21 cellular contexts compared by ENCODE assay signal in genomic region chr10:60350400-60350799, GRCh38. TPM values are rescaled to one million over a fixed set of nuclear protein-coding genes. Genes with fewer than 3 reads are reported as not detected.
A peak's percentile ranks its signal among the peaks of the same experiment; 100 is the strongest.
DNase-seq lines count a peak whose midpoint lies in the region; TF ChIP-seq lines count a peak whose summit lies in the region.
"Had no signal": no experiment of that assay in that cellular context is flagged by ENCODE, and none has a peak within 500 bp of the region (broad histone marks: within the 10 kb centered on the region; RNA-seq: fewer than 3 reads in every experiment).

No MANE protein-coding gene starts in this region.

- H3K4me1 Mint-ChIP-seq in nephron (peaks cover 36% of the 10 kb centered on the region), chondrocyte (ENCODE audit: low read depth) (peaks cover 41% of the 10 kb centered on the region)

- TF ChIP-seq CTCF in DOHH2 (IDR thresholded peaks at IDR 0.05; ENCODE audit: low read depth, low read length, poor library complexity, severe bottlenecking) = no peak
- TF ChIP-seq CTCF in OCI-LY1 (IDR thresholded peaks at IDR 0.05; ENCODE audit: low read length) = no peak
- no peak for TF ChIP-seq CTCF in choroid plexus epithelial cell (conservative IDR thresholded peaks at IDR 0.05; ENCODE audit: low read depth, low read length)
- no peak for TF ChIP-seq CTCF in nephron (IDR thresholded peaks at IDR 0.05; ENCODE audit: unreplicated experiment in 3 of 3)
- TF ChIP-seq CTCF in GM10248 (IDR thresholded peaks at IDR 0.05; ENCODE audit: control extremely low read depth, extremely low read depth, low read depth, missing control alignments) = no peak
- no peak for TF ChIP-seq CTCF in chondrocyte (IDR thresholded peaks at IDR 0.05)

- no peaks in the 10 kb centered on the region for H3K9me3 Mint-ChIP-seq in nephron
- H3K9me3 Mint-ChIP-seq in chondrocyte (ENCODE audit: low read depth) = no peaks in the 10 kb centered on the region
- H3K9me3 Mint-ChIP-seq: activated T-helper 2 cell treated with anti-CD3 and anti-CD28 coated beads, Interferon-gamma antibody, Interleukin-2, Interleukin-4, amounts not matched to agents 10 μg/mL and 5 μg/mL and 100 μg/mL, durations not matched to agents 14 hours and 24 hours and 36 hours; stimulated activated naive CD8-positive, alpha-beta T cell treated with anti-CD3 and anti-CD28 coated beads, Interleukin-15, amount 100 ng/mL, for 72 hours; T-cell had no signal

- H3K4me1 ChIP-seq in DOHH2 (ENCODE audit: control insufficient read depth, low read length) (peaks cover 100% of the 10 kb centered on the region), OCI-LY1 (ENCODE audit: insufficient read depth, low read length, severe bottlenecking) (peaks cover 100% of the 10 kb centered on the region)

- DNase-seq in choroid plexus epithelial cell (ENCODE audit: low read depth) (peak; percentile 69), GM10248 (ENCODE audit: extremely low spot score) (no peak), chondrocyte (ENCODE audit: low spot score) (no peak), NCI-H2107 (lab: John Stamatoyannopoulos, UW) (no peak)
- DNase-seq in activated CD4-positive, alpha-beta T cell treated with anti-CD3 and anti-CD28 coated beads, Interleukin-2, amount 50 U/mL, for 1 hour = no peak
- DNase-seq: activated CD8-positive, alpha-beta memory T cell treated with anti-CD3 and anti-CD28 coated beads for 24 hours; amniotic stem cell; cortex of kidney; erythroblast; Kasumi-1; kidney; posterior cingulate gyrus; stimulated activated CD4-positive, alpha-beta T cell treated with anti-CD3 and anti-CD28 coated beads, Interleukin-12 subunit alpha, Interleukin-12 subunit beta, amount 100 ng/mL, for 4 hours; stimulated activated naive CD8-positive, alpha-beta T cell treated with anti-CD3 and anti-CD28 coated beads, Interleukin-15, amount 100 ng/mL, for 72 hours; T-cell had no signal

- H3F3A ChIP-seq in DOHH2 (ENCODE audit: control insufficient read depth, insufficient read depth) (peaks cover 47% of the 10 kb centered on the region), OCI-LY1 (ENCODE audit: insufficient read depth, low read length) (no peaks in the 10 kb centered on the region)

- CTCF ChIA-PET in GM10248 (lab: Yijun Ruan, JAX) = interaction anchor here (0.7 kb wide), 1 partner anchor 15 kb away, joined by 3 read pairs; no protein-coding TSS in a partner anchor

- H4K20me1 ChIP-seq in DOHH2 (ENCODE audit: control insufficient read depth, insufficient read depth, low read depth, low read length) (no peaks in the 10 kb centered on the region), OCI-LY1 (ENCODE audit: insufficient read depth, low read length) (no peaks in the 10 kb centered on the region)

- H3K27me3 ChIP-seq in DOHH2 (ENCODE audit: control insufficient read depth, low read length) = no peaks in the 10 kb centered on the region
- no peaks in the 10 kb centered on the region for H3K27me3 ChIP-seq in OCI-LY1 (ENCODE audit: insufficient read depth, low read length)

- H3K9me3 ChIP-seq in DOHH2 (ENCODE audit: control insufficient read depth, insufficient read depth, low read length) (no peaks in the 10 kb centered on the region), OCI-LY1 (ENCODE audit: low read length) (no peaks in the 10 kb centered on the region)

- POLR2A ChIA-PET in GM10248 (lab: Yijun Ruan, JAX) = no interaction called here

- peak overlapping the region; percentile 62; the same call in 1 of the 2 replicates for H3K9ac ChIP-seq in OCI-LY1 (ENCODE audit: low read length)

- H3K9me2 ChIP-seq in DOHH2 (replicated peaks; ENCODE audit: control insufficient read depth, low read length) = no peaks in the 10 kb centered on the region
- no peaks in the 10 kb centered on the region for H3K9me2 ChIP-seq in OCI-LY1 (ENCODE audit: low read depth, low read length)

- H3K4me2 ChIP-seq in DOHH2 (ENCODE audit: low read length) = peak overlapping the region; percentile 78
- peak overlapping the region; percentile 49 for H3K4me2 ChIP-seq in OCI-LY1 (ENCODE audit: low read length)

- H3K27ac ChIP-seq in DOHH2 (ENCODE audit: low read depth, low read length) = peak overlapping the region; percentile 99
- H3K27ac ChIP-seq in OCI-LY1 (ENCODE audit: low read depth, low read length, poor library complexity, severe bottlenecking) = peak overlapping the region; percentile 96
- H3K27ac ChIP-seq: HL-60, VCaP had no signal

- H3K4me3 Mint-ChIP-seq in nephron (no peak overlapping the region), chondrocyte (ENCODE audit: unreplicated experiment) (no peak overlapping the region)
- H3K4me3 Mint-ChIP-seq: stimulated activated naive CD8-positive, alpha-beta T cell treated with anti-CD3 and anti-CD28 coated beads, Interleukin-15, amount 100 ng/mL, for 72 hours; T-cell had no signal

- H3K4me3 ChIP-seq in DOHH2 (ENCODE audit: low read length) (peak overlapping the region; percentile 65), OCI-LY1 (ENCODE audit: low read depth, low read length, poor library complexity, severe bottlenecking) (peak overlapping the region; percentile 11), choroid plexus epithelial cell (ENCODE audit: low read depth, low read length) (no peak overlapping the region)

- peaks cover 73% of the 10 kb centered on the region for H3K79me2 ChIP-seq in DOHH2 (ENCODE audit: control insufficient read depth, low read length)
- H3K79me2 ChIP-seq in OCI-LY1 (ENCODE audit: insufficient read depth, low read length) = peaks cover 15% of the 10 kb centered on the region; the same call in 1 of the 2 replicates

- H3K27ac Mint-ChIP-seq in nephron (peak overlapping the region; percentile 32 to 88 (median 71)), chondrocyte (ENCODE audit: unreplicated experiment) (no peak overlapping the region)
- H3K27ac Mint-ChIP-seq: activated T-helper 2 cell treated with anti-CD3 and anti-CD28 coated beads, Interferon-gamma antibody, Interleukin-2, Interleukin-4, amounts not matched to agents 10 μg/mL and 5 μg/mL and 100 μg/mL, durations not matched to agents 14 hours and 24 hours and 36 hours; stimulated activated naive CD8-positive, alpha-beta T cell treated with anti-CD3 and anti-CD28 coated beads, Interleukin-15, amount 100 ng/mL, for 72 hours; T-cell had no signal

- H3K36me3 ChIP-seq in DOHH2 (ENCODE audit: control insufficient read depth, low read length) (peaks cover 36% of the 10 kb centered on the region), OCI-LY1 (ENCODE audit: insufficient read depth, low read length) (no peaks in the 10 kb centered on the region)

- H3K27me3 Mint-ChIP-seq in nephron (ENCODE audit: low read depth) (no peaks in the 10 kb centered on the region), chondrocyte (ENCODE audit: low read depth) (no peaks in the 10 kb centered on the region)
- H3K27me3 Mint-ChIP-seq: stimulated activated naive CD8-positive, alpha-beta T cell treated with anti-CD3 and anti-CD28 coated beads, Interleukin-15, amount 100 ng/mL, for 72 hours; T-cell had no signal

- H3K36me3 Mint-ChIP-seq in nephron (ENCODE audit: low read depth) = no peaks in the 10 kb centered on the region
- H3K36me3 Mint-ChIP-seq in chondrocyte (ENCODE audit: low read depth) = no peaks in the 10 kb centered on the region
- H3K36me3 Mint-ChIP-seq: T-cell had no signal

- H2AFZ ChIP-seq in OCI-LY1 (ENCODE audit: low read length) = no peak overlapping the region

RNA-seq across cellular contexts. Expression of gene ANK3, which starts 39.3 kb away (rescaled TPM):
- 35.1 to 138 TPM (median 37.4 TPM) in 3 replicates for total RNA-seq in chondrocyte
